27 cellular contexts compared by ENCODE assay signal in genomic region chr3:34382859-34383258, GRCh38.
DNase-seq lines count a peak whose midpoint lies in the region; ATAC-seq and TF ChIP-seq lines count a peak whose summit lies in the region.
"Had no signal": no experiment of that assay in that cellular context is flagged by ENCODE, and none has a peak within 500 bp of the region (broad histone marks: within the 10 kb centered on the region; RNA-seq: fewer than 3 reads in every experiment).

No MANE protein-coding gene starts in this region.

- CTCF ChIA-PET in PC-3 (lab: Charles Lee): no interaction called here

- intact Hi-C loops in PC-3 (cut with micrococcal nuclease): no loop called here

- no peaks in the 10 kb centered on the region for H3K36me3 ChIP-seq in PC-3 (ENCODE audit: low read depth, low read length)
- H3K36me3 ChIP-seq: gastrocnemius medialis, spleen, thoracic aorta had no signal

- POLR2A ChIA-PET in PC-3 (lab: Charles Lee; ENCODE audit: unreplicated experiment): no interaction called here

- H3K4me2 ChIP-seq in PC-3 (ENCODE audit: low read length): no peak overlapping the region

- BruUV-seq in PC-3 (replicated peaks; lab: Mats Ljungman, UMichigan): no TSS peak

- H3K4me3 ChIP-seq in PC-3 (ENCODE audit: low read length) (no peak overlapping the region), epithelial cell of proximal tubule (ENCODE audit: low read depth, low read length) (no peak overlapping the region), foreskin fibroblast (ENCODE audit: low read depth in 1 of 2, low read length in 2 of 2) (no peak overlapping the region)
- H3K4me3 ChIP-seq: dorsolateral prefrontal cortex, gastrocnemius medialis, spleen, thoracic aorta had no signal

- H3K27me3 ChIP-seq in PC-3 (ENCODE audit: low read length): no peaks in the 10 kb centered on the region
- H3K27me3 ChIP-seq: dorsolateral prefrontal cortex, gastrocnemius medialis, spleen had no signal

- TF ChIP-seq CTCF in PC-3 (conservative IDR thresholded peaks at IDR 0.05; ENCODE audit: low read depth, low read length): no peak
- TF ChIP-seq CTCF in epithelial cell of proximal tubule (conservative IDR thresholded peaks at IDR 0.05; ENCODE audit: low read depth, low read length): no peak
- no peak for TF ChIP-seq CTCF in foreskin fibroblast (IDR thresholded peaks at IDR 0.05; ENCODE audit: low read depth, low read length)

- ATAC-seq in PC-3 (0 out of 2 replicates have a peak, but pooled peaks have one; percentile 29), HG02678 (IDR thresholded peaks at IDR 0.05; ENCODE audit: unreplicated experiment) (no peak), GM19452 (IDR thresholded peaks at IDR 0.05; ENCODE audit: unreplicated experiment) (no peak)
- ATAC-seq: activated T-cell treated with anti-CD3 and anti-CD28 coated beads, Interleukin-2, amount 50 U/mL, for 72 hours; gastrocnemius medialis had no signal

- peak; percentile 37 for DNase-seq in NCI-H146 treated with DMSO at 0.1 percent for 48 hours (lab: John Stamatoyannopoulos, UW; ENCODE audit: unreplicated experiment)
- peak; percentile 43 for DNase-seq in PC-3
- peak; percentile 60 for DNase-seq in epithelial cell of proximal tubule (ENCODE audit: low read depth)
- peak; percentile 87 for DNase-seq in renal cortical epithelial cell (ENCODE audit: low read depth)
- DNase-seq in foreskin fibroblast: no peak
- DNase-seq: activated CD8-positive, alpha-beta memory T cell treated with anti-CD3 and anti-CD28 coated beads for 24 hours; activated naive CD4-positive, alpha-beta T cell treated with anti-CD3 and anti-CD28 coated beads, Interleukin-2, amount 50 U/mL, for 16 hours; activated T-cell treated with anti-CD3 and anti-CD28 coated beads, Interleukin-2, amount 50 U/mL, for 72 hours; anterior cingulate cortex; CD4-positive, CD25-positive, alpha-beta regulatory T cell; DND-41; dorsolateral prefrontal cortex; gastrocnemius medialis; hypothalamus; naive B cell; NCI-H1092 treated with DMSO at 0.1 percent for 48 hours; NCI-H524 treated with DMSO at 0.1 percent for 48 hours; nucleus accumbens; OCI-M1; retina; spleen; stimulated activated CD4-positive, alpha-beta T cell treated with anti-CD3 and anti-CD28 coated beads, Interleukin-4, amount 100 ng/mL, for 24 hours; stimulated activated naive CD4-positive, alpha-beta T cell treated with Interleukin-2 at 50 U/mL for 16 hours; T-helper 1 cell had no signal

- H3K4me1 ChIP-seq in PC-3 (ENCODE audit: insufficient read depth, low read length): no peaks in the 10 kb centered on the region
- H3K4me1 ChIP-seq: gastrocnemius medialis, spleen had no signal

- no peaks in the 10 kb centered on the region for H3K9me2 ChIP-seq in PC-3 (replicated peaks; ENCODE audit: low read length)

- no peak overlapping the region for H2AFZ ChIP-seq in PC-3 (ENCODE audit: low read length)

- H4K20me1 ChIP-seq in PC-3 (ENCODE audit: low read length): no peaks in the 10 kb centered on the region

- no peak overlapping the region for H3K9ac ChIP-seq in PC-3 (ENCODE audit: low read length)

- H3K79me2 ChIP-seq in PC-3 (ENCODE audit: low read length): no peaks in the 10 kb centered on the region

- H3K27ac ChIP-seq in PC-3 (ENCODE audit: low read length): no peak overlapping the region
- H3K27ac ChIP-seq: dorsolateral prefrontal cortex, gastrocnemius medialis, spleen, thoracic aorta had no signal

- no peaks in the 10 kb centered on the region for H3F3A ChIP-seq in PC-3 (ENCODE audit: low read length, unreplicated experiment)

- peaks cover 6% of the 10 kb centered on the region; the same call in 1 of the 2 replicates for H3K9me3 ChIP-seq in PC-3 (ENCODE audit: low read length)
- H3K9me3 ChIP-seq: gastrocnemius medialis, spleen, thoracic aorta had no signal

Comparison
In these comparisons a context has a peak if more than half of its experiments do, and no peak if none do; other contexts are left out.
1. DNase-seq: peak in NCI-H146 treated with DMSO at 0.1 percent for 48 hours (single experiment), PC-3 (single experiment), epithelial cell of proximal tubule (single experiment) and renal cortical epithelial cell (single experiment); none in foreskin fibroblast (0 of 2).